Comparison of ENCODE assay signal across 9 cellular contexts in genomic region chr11:64035581-64035980, GRCh38. TPM values are rescaled to one million over a fixed set of nuclear protein-coding genes. Genes with fewer than 3 reads are reported as not detected.
A peak's percentile ranks its signal among the peaks of the same experiment; 100 is the strongest.
DNase-seq lines count a peak whose midpoint lies in the region; ATAC-seq and TF ChIP-seq lines count a peak whose summit lies in the region.
"Had no signal": no experiment of that assay in that cellular context is flagged by ENCODE, and none has a peak within 500 bp of the region (broad histone marks: within the 10 kb centered on the region; RNA-seq: fewer than 3 reads in every experiment).

TSS of gene FLRT1 (plus strand) at chr11:64035931. CDS start at chr11:64116268, 80,337 bp downstream.

- 0% methylated on average over 1 to 49 of the region's 66 CpGs for WGBS in endodermal cell (ENCODE audit: insufficient coverage in 1 of 2, insufficient read length in 1 of 2), 2 experiments

- no peak within 1 kb of the TSS for H3K27ac ChIP-seq in endodermal cell (ENCODE audit: low read depth, low read length)

- no peaks in the 10 kb centered on the region for H3K36me3 Mint-ChIP-seq in endodermal cell (ENCODE audit: low read depth)
- H3K36me3 Mint-ChIP-seq in osteocyte (ENCODE audit: unreplicated experiment) = no peaks in the 10 kb centered on the region
- H3K36me3 Mint-ChIP-seq in activated CD4-positive, alpha-beta memory T cell treated with anti-CD3 and anti-CD28 coated beads for 36 hours = no peaks in the 10 kb centered on the region

- DNase-seq in Ammon's horn (ENCODE audit: low spot score) (peak; percentile 60), MG63 (peak; percentile 19), endodermal cell (no peak), osteocyte (ENCODE audit: extremely low spot score, unreplicated experiment) (no peak), NCI-H1930 (lab: John Stamatoyannopoulos, UW) (no peak)
- no peak for DNase-seq in stimulated activated CD4-positive, alpha-beta T cell treated with anti-CD3 and anti-CD28 coated beads, Interleukin-2, amount 100 ng/mL, for 24 hours
- no peak for DNase-seq in activated CD4-positive, alpha-beta memory T cell treated with anti-CD3 and anti-CD28 coated beads for 36 hours

- ATAC-seq in GM21423 (IDR thresholded peaks at IDR 0.05; ENCODE audit: unreplicated experiment) = no peak

- H3K4me3 Mint-ChIP-seq in endodermal cell = peak within 1 kb of the TSS; percentile 52
- peak within 1 kb of the TSS; percentile 71 for H3K4me3 Mint-ChIP-seq in osteocyte (ENCODE audit: unreplicated experiment)
- no peak within 1 kb of the TSS for H3K4me3 Mint-ChIP-seq in activated CD4-positive, alpha-beta memory T cell treated with anti-CD3 and anti-CD28 coated beads for 36 hours

- H3K9ac ChIP-seq in endodermal cell (ENCODE audit: extremely low read depth, low read length, poor library complexity, severe bottlenecking) = no peak within 1 kb of the TSS

- TF ChIP-seq CTCF in endodermal cell (conservative IDR thresholded peaks at IDR 0.05) = no peak
- no peak for TF ChIP-seq CTCF in osteocyte (IDR thresholded peaks at IDR 0.05)

- intact Hi-C loops in activated CD4-positive, alpha-beta memory T cell treated with anti-CD3 and anti-CD28 coated beads for 36 hours (cut with micrococcal nuclease) = no loop called here

- H3K9me3 ChIP-seq in MG63 (no peaks in the 10 kb centered on the region), endodermal cell (ENCODE audit: control insufficient read depth, low read length) (no peaks in the 10 kb centered on the region)

- H3K4me1 ChIP-seq in endodermal cell (ENCODE audit: control insufficient read depth, insufficient read depth, low read length) = no peaks in the 10 kb centered on the region

- CTCF ChIA-PET in activated CD4-positive, alpha-beta memory T cell treated with anti-CD3 and anti-CD28 coated beads for 36 hours (lab: Charles Lee) = no interaction called here

- no peaks in the 10 kb centered on the region for H3K9me3 Mint-ChIP-seq in endodermal cell
- H3K9me3 Mint-ChIP-seq in osteocyte (ENCODE audit: unreplicated experiment) = no peaks in the 10 kb centered on the region
- H3K9me3 Mint-ChIP-seq in activated CD4-positive, alpha-beta memory T cell treated with anti-CD3 and anti-CD28 coated beads for 36 hours = no peaks in the 10 kb centered on the region

- peaks cover 2% of the 10 kb centered on the region for H3K4me1 Mint-ChIP-seq in endodermal cell
- H3K4me1 Mint-ChIP-seq in osteocyte (ENCODE audit: unreplicated experiment) = peaks cover 13% of the 10 kb centered on the region
- peaks cover 6% of the 10 kb centered on the region for H3K4me1 Mint-ChIP-seq in activated CD4-positive, alpha-beta memory T cell treated with anti-CD3 and anti-CD28 coated beads for 36 hours (ENCODE audit: low read depth)

- H3K27me3 Mint-ChIP-seq in endodermal cell (ENCODE audit: insufficient read depth) = peaks cover 92% of the 10 kb centered on the region
- peaks cover 14% of the 10 kb centered on the region for H3K27me3 Mint-ChIP-seq in osteocyte (ENCODE audit: unreplicated experiment)
- peaks cover 38% of the 10 kb centered on the region for H3K27me3 Mint-ChIP-seq in activated CD4-positive, alpha-beta memory T cell treated with anti-CD3 and anti-CD28 coated beads for 36 hours

- H3K36me3 ChIP-seq in MG63 (no peaks in the 10 kb centered on the region), endodermal cell (ENCODE audit: control insufficient read depth, insufficient read depth, low read length) (no peaks in the 10 kb centered on the region)

- peaks cover 4% of the 10 kb centered on the region for H3K27me3 ChIP-seq in MG63
- peaks cover 80% of the 10 kb centered on the region for H3K27me3 ChIP-seq in endodermal cell (ENCODE audit: control insufficient read depth, insufficient read depth, low read length, poor library complexity, severe bottlenecking)

- H3K27ac Mint-ChIP-seq in endodermal cell = no peak within 1 kb of the TSS
- no peak within 1 kb of the TSS for H3K27ac Mint-ChIP-seq in osteocyte (ENCODE audit: unreplicated experiment)
- no peak within 1 kb of the TSS for H3K27ac Mint-ChIP-seq in activated CD4-positive, alpha-beta memory T cell treated with anti-CD3 and anti-CD28 coated beads for 36 hours

- peak within 1 kb of the TSS; percentile 38 for H3K4me3 ChIP-seq in MG63
- H3K4me3 ChIP-seq in endodermal cell (ENCODE audit: low read length) = peak within 1 kb of the TSS; percentile 60

- POLR2A ChIA-PET in activated CD4-positive, alpha-beta memory T cell treated with anti-CD3 and anti-CD28 coated beads for 36 hours (lab: Charles Lee) = no interaction called here

RNA-seq across cellular contexts. Expression of gene FLRT1, which starts in this region (rescaled TPM):
- 0.25 TPM in 1 of 2 replicates, not detected in the other for total RNA-seq in MG63 (2014; rRNA removed; shearing (Covaris generic); ENCODE audit: low replicate concordance)
- total RNA-seq in endodermal cell (not detected), osteocyte (0.54 and 0.65 TPM in 2 replicates)
- 4.2 TPM for polyA plus RNA-seq in endodermal cell (2013, experiment 1 of 2)
- polyA plus RNA-seq in endodermal cell (2013, experiment 2 of 2) = 3.8 TPM
- total RNA-seq in activated CD4-positive, alpha-beta memory T cell treated with anti-CD3 and anti-CD28 coated beads for 36 hours = under 1 TPM; 0.36 to 0.50 TPM
- total RNA-seq: T-helper 2 cell treated with Interferon-gamma antibody and Interleukin-4, amounts not matched to agents 100 ng/mL and 5 ng/mL, for 36 hours had no signal

Comparison
In these comparisons a context has a peak if more than half of its experiments do, and no peak if none do; other contexts are left out.
1. Peak in DNase-seq and H3K4me3 ChIP-seq in MG63; RNA of the gene not detected or under 1 TPM.